ENCODE assay signal across 9 cellular contexts in the genomic region with DNA sequence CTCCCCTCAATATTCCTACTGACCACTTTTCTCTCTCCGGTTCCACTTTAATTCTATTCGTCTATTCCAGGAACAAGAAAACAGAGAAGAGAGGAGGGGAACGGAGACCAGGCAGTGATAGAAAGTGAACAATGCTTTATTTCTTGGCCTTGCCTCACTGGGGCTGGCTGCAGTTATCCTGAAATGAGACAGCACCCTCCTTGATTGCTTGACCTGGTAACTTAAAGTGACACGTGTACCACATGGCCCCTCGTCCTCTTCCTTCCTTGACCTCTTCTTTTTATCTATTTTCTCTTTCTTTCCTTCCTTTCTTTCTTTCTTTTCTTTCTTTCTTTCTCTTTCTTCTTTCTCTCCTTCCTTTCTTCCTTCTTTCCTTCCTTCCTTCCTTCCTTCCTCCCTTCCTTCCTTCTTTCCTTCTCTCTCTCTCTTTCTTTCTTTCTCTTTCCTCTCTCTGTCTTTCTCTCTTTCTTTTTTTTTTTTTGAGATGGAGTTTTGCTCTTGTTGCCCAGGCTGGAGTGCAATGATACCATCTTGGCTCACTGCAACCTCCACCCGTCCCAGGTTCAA. TPM values are rescaled to one million over a fixed set of nuclear protein-coding genes. Genes with fewer than 3 reads are reported as not detected.
A peak's percentile ranks its signal among the peaks of the same experiment; 100 is the strongest.
DNase-seq lines count a peak whose midpoint lies in the region; ATAC-seq, FAIRE-seq and TF ChIP-seq lines count a peak whose summit lies in the region.
"Had no signal": no experiment of that assay in that cellular context is flagged by ENCODE, and none has a peak within 500 bp of the region (broad histone marks: within the 10 kb centered on the region; RNA-seq: fewer than 3 reads in every experiment).

No MANE protein-coding gene starts in this region.

- H2BK15ac ChIP-seq in IMR-90 (ENCODE audit: low read depth, low read length) (peak overlapping the region; percentile 73; the same call in 1 of the 3 replicates), mesenchymal stem cell (ENCODE audit: low read depth, poor library complexity, severe bottlenecking) (no peak overlapping the region)

- peaks cover 8% of the 10 kb centered on the region for H3K9me1 ChIP-seq in IMR-90 (ENCODE audit: insufficient read depth, low read length)

- peaks cover 25% of the 10 kb centered on the region for H3K4me1 ChIP-seq in IMR-90 (ENCODE audit: control insufficient read depth, insufficient read depth, low read length)
- no peaks in the 10 kb centered on the region for H3K4me1 ChIP-seq in mesenchymal stem cell (ENCODE audit: control insufficient read depth, insufficient read depth, low read depth, low read length)
- peaks cover 8% of the 10 kb centered on the region for H3K4me1 ChIP-seq in body of pancreas
- H3K4me1 ChIP-seq: HAP-1 had no signal

- no peak overlapping the region for H2AK9ac ChIP-seq in IMR-90 (replicated peaks; ENCODE audit: low read depth, low read length, poor library complexity)

- H4K20me1 ChIP-seq in IMR-90 (ENCODE audit: insufficient read depth, low read length): no peaks in the 10 kb centered on the region

- H4K91ac ChIP-seq in IMR-90 (ENCODE audit: insufficient read depth, low read depth, low read length) (no peak overlapping the region), mesenchymal stem cell (ENCODE audit: low read length) (no peak overlapping the region)

- no TSS peak for BruUV-seq in IMR-90 (replicated peaks; lab: Mats Ljungman, UMichigan)

- no peak overlapping the region for H3K56ac ChIP-seq in IMR-90 (ENCODE audit: extremely low read depth, insufficient read depth, low read length)

- no peak overlapping the region for H3K27ac ChIP-seq in IMR-90 (ENCODE audit: insufficient read depth, low read length)
- H3K27ac ChIP-seq in mesenchymal stem cell (ENCODE audit: low read length, poor library complexity, severe bottlenecking): no peak overlapping the region
- no peak overlapping the region for H3K27ac ChIP-seq in body of pancreas

- H3K27me3 ChIP-seq in IMR-90 (ENCODE audit: control insufficient read depth, insufficient read depth, low read length): no peaks in the 10 kb centered on the region
- H3K27me3 ChIP-seq in mesenchymal stem cell (ENCODE audit: control insufficient read depth in 1 of 2, insufficient read depth in 1 of 2, low read length in 2 of 2): peaks cover 0 to 13% of the 10 kb centered on the region in 2 experiments
- no peaks in the 10 kb centered on the region for H3K27me3 ChIP-seq in body of pancreas

- no peak overlapping the region for H3K23ac ChIP-seq in IMR-90 (ENCODE audit: low read depth, low read length)
- no peak overlapping the region for H3K23ac ChIP-seq in mesenchymal stem cell (ENCODE audit: low read length in 2 of 2)

- H2BK5ac ChIP-seq in IMR-90 (ENCODE audit: low read depth, low read length, poor library complexity, severe bottlenecking): no peak overlapping the region
- no peak overlapping the region for H2BK5ac ChIP-seq in mesenchymal stem cell (ENCODE audit: low read depth, low read length, poor library complexity, severe bottlenecking)

- H3K4me3 ChIP-seq in IMR-90 (ENCODE audit: insufficient read depth, low read depth, low read length) (no peak overlapping the region), mesenchymal stem cell (ENCODE audit: insufficient read depth in 1 of 2, low read depth in 1 of 2, low read length in 2 of 2) (no peak overlapping the region), body of pancreas (no peak overlapping the region)
- H3K4me3 ChIP-seq: HAP-1 had no signal

- in situ Hi-C loops in IMR-90 (cut with MboI; ENCODE audit: low sequenced_read_pairs): loop anchor here (5.0 to 10.0 kb wide), 2 partner anchors 73 to 136 kb away; no protein-coding TSS in a partner anchor

- TF ChIP-seq CTCF in IMR-90 (conservative IDR thresholded peaks at IDR 0.05; ENCODE audit: low read depth, low read length) (no peak), body of pancreas (IDR thresholded peaks at IDR 0.05) (no peak)

- peak overlapping the region; percentile 71 for H3K4ac ChIP-seq in IMR-90 (ENCODE audit: low read depth, low read length)
- H3K4ac ChIP-seq in mesenchymal stem cell (ENCODE audit: low read depth in 1 of 2, low read length in 2 of 2): no peak overlapping the region

- dilution Hi-C loops in IMR-90 (cut with HindIII; ENCODE audit: low sequenced_read_pairs, unreplicated experiment): no loop called here

- H2AFZ ChIP-seq in IMR-90 (replicated peaks; ENCODE audit: low read length, poor library complexity) (no peak overlapping the region), mesenchymal stem cell (ENCODE audit: low read depth, low read length) (no peak overlapping the region)

- H4K5ac ChIP-seq in IMR-90 (ENCODE audit: low read depth, low read length): peak overlapping the region; percentile 45

- peak overlapping the region; percentile 80; the same call in 1 of the 2 replicates for H2BK120ac ChIP-seq in IMR-90 (ENCODE audit: low read depth, low read length)
- H2BK120ac ChIP-seq in mesenchymal stem cell (ENCODE audit: low read depth, low read length): no peak overlapping the region

- no peak for TF ChIP-seq RAD21 in IMR-90 (IDR thresholded peaks at IDR 0.05; ENCODE audit: low read length)

- H3K18ac ChIP-seq in IMR-90 (ENCODE audit: low read depth, low read length) (peak overlapping the region; percentile 34; the same call in 1 of the 2 replicates), mesenchymal stem cell (ENCODE audit: low read depth in 1 of 2, low read length in 2 of 2) (no peak overlapping the region)

- H3K9me3 ChIP-seq in IMR-90 (ENCODE audit: control insufficient read depth, insufficient read depth, low read length) (no peaks in the 10 kb centered on the region), mesenchymal stem cell (ENCODE audit: control insufficient read depth, low read length) (no peaks in the 10 kb centered on the region), body of pancreas (no peaks in the 10 kb centered on the region)
- H3K9me3 ChIP-seq: HAP-1 had no signal

- 20% methylated on average over 2 of the region's 6 CpGs; no CpG with 5 or more reads in 1 of the 2 experiments for WGBS in IMR-90 (ENCODE audit: extremely low coverage in 2 of 2, insufficient read length in 1 of 2), 2 experiments
- WGBS in mesenchymal stem cell: 66% methylated on average over 5 of the region's 6 CpGs
- 18 to 27% methylated on average over 6 of the region's 6 CpGs for WGBS in body of pancreas, 2 donors

- H3K4me2 ChIP-seq in IMR-90 (ENCODE audit: low read depth, low read length) (no peak overlapping the region), mesenchymal stem cell (ENCODE audit: low read length, poor library complexity, severe bottlenecking) (no peak overlapping the region)

- peak overlapping the region; percentile 85 for H2AK5ac ChIP-seq in IMR-90 (ENCODE audit: low read depth, low read length)
- no peak overlapping the region for H2AK5ac ChIP-seq in mesenchymal stem cell (ENCODE audit: low read length, severe bottlenecking)

- POLR2A ChIA-PET in IMR-90 (lab: Charles Lee; ENCODE audit: unreplicated experiment): interaction anchor here (1.1 kb wide), 1 partner anchor 186 kb away, joined by 3 read pairs; a partner anchor contains a TSS

- intact Hi-C loops in IMR-90 (cut with micrococcal nuclease) (loop anchor here (1.0 to 2.0 kb wide), 5 partner anchors 53 to 185 kb away; a partner anchor contains a TSS), body of pancreas (cut with DNase I) (loop anchor here (5.0 kb wide), 1 partner anchor 136 kb away; no protein-coding TSS in a partner anchor)

- ATAC-seq in IMR-90 (ENCODE audit: low read depth) (no peak), SK-N-SH treated with all-trans-retinoic acid at 6 μM for 48 hours (peak; percentile 64), body of pancreas (no peak), HG03432 (IDR thresholded peaks at IDR 0.05; ENCODE audit: unreplicated experiment) (no peak)

- H3K9ac ChIP-seq in IMR-90 (ENCODE audit: low read depth, low read length) (0 out of 2 replicates have a peak overlapping the region, but pooled peaks have one; percentile 20), mesenchymal stem cell (ENCODE audit: low read length) (peak overlapping the region; percentile 72)

- CTCF ChIA-PET in IMR-90 (lab: Yijun Ruan, JAX): interaction anchor here (0.7 to 2.4 kb wide), 27 partner anchors 9 to 384 kb away, joined by 3 to 42 read pairs (median 6); a partner anchor contains a TSS

- H3K36me3 ChIP-seq in IMR-90 (ENCODE audit: control insufficient read depth, insufficient read depth, low read length) (no peaks in the 10 kb centered on the region), mesenchymal stem cell (ENCODE audit: control insufficient read depth in 1 of 2, insufficient read depth in 2 of 2, low read depth in 1 of 2, low read length in 2 of 2) (no peaks in the 10 kb centered on the region), body of pancreas (replicated peaks in 1 of 2; ENCODE audit: insufficient read depth in 1 of 2, low read depth in 2 of 2) (no peaks in the 10 kb centered on the region)
- H3K36me3 ChIP-seq: HAP-1 had no signal

- H2BK12ac ChIP-seq in mesenchymal stem cell (ENCODE audit: low read length in 2 of 2): no peak overlapping the region

- no peak for TF ChIP-seq POLR2A in GM12892 (IDR thresholded peaks at IDR 0.05; ENCODE audit: low read depth, low read length)
- no peak for TF ChIP-seq POLR2A in IMR-90 (IDR thresholded peaks at IDR 0.05; ENCODE audit: low read depth, low read length)
- TF ChIP-seq POLR2A in body of pancreas (IDR thresholded peaks at IDR 0.05): no peak

- peak; percentile 48 for FAIRE-seq in GM12892 (lab: Jason Lieb, UNC)

- peak overlapping the region in 1 of 2 experiments; percentile 66; a peak in 1 of 4 replicates for H4K8ac ChIP-seq in IMR-90 (ENCODE audit: low read depth in 2 of 2, low read length in 2 of 2)
- no peak overlapping the region for H4K8ac ChIP-seq in mesenchymal stem cell (ENCODE audit: low read length)

- H2BK20ac ChIP-seq in IMR-90 (ENCODE audit: low read depth, low read length): no peak overlapping the region

- H3K14ac ChIP-seq in IMR-90 (replicated peaks; ENCODE audit: low read depth, low read length) (no peak overlapping the region), mesenchymal stem cell (ENCODE audit: low read length in 2 of 2) (no peak overlapping the region)

- DNase-seq in GM12892 (ENCODE audit: insufficient read length) (no peak), IMR-90 (no peak), mesenchymal stem cell (no peak), body of pancreas (no peak), NCI-H446 treated with DMSO at 0.1 percent for 48 hours (lab: John Stamatoyannopoulos, UW) (no peak)
- no peak for DNase-seq in effector CD8-positive, alpha-beta T cell (lab: John Stamatoyannopoulos, UW)

- H3K79me1 ChIP-seq in IMR-90 (ENCODE audit: low read depth in 1 of 2, low read length in 2 of 2) (0 out of 4 replicates have a peak, but pooled peaks cover 0 to 5% of the 10 kb centered on the region in 2 experiments), mesenchymal stem cell (replicated peaks; ENCODE audit: low read length, poor library complexity, severe bottlenecking) (no peaks in the 10 kb centered on the region)

TF ChIP-seq in SK-N-SH treated with all-trans-retinoic acid at 6 μM for 48 hours, 23 proteins besides CTCF, POLR2A, EP300 and RAD21 (continues in another document):
- TF ChIP-seq ZC3H10 (CRISPR knock-in tag; IDR thresholded peaks at IDR 0.05): no peak

RNA-seq across cellular contexts. Expression of a gene that starts 52.8 kb away (rescaled TPM):
- 0.34 TPM for polyA plus RNA-seq in GM12892 (2012; ENCODE audit: missing spikeins)
- total RNA-seq in IMR-90 (2012; rRNA removed): 54.7 and 56.1 TPM in 2 replicates
- 78.9 and 95.7 TPM in 2 replicates for polyA plus RNA-seq in IMR-90 (2012; rRNA removed)
- 50.5 and 121 TPM in 2 replicates for polyA plus RNA-seq in IMR-90 (2012; cell fraction: cytosol; rRNA removed)
- 20.7 and 92.9 TPM in 2 replicates for polyA plus RNA-seq in IMR-90 (2012; cell fraction: nucleus; rRNA removed; ENCODE audit: low replicate concordance)
- polyA plus RNA-seq in mesenchymal stem cell (2013, experiment 1 of 2): 46.5 TPM
- 48.1 TPM for polyA plus RNA-seq in mesenchymal stem cell (2013, experiment 2 of 2)
- 10 to 100 TPM; 10.1 to 22.1 TPM for total RNA-seq in body of pancreas
